Comparison of ENCODE assay signal across 1 cellular context in the genomic region with DNA sequence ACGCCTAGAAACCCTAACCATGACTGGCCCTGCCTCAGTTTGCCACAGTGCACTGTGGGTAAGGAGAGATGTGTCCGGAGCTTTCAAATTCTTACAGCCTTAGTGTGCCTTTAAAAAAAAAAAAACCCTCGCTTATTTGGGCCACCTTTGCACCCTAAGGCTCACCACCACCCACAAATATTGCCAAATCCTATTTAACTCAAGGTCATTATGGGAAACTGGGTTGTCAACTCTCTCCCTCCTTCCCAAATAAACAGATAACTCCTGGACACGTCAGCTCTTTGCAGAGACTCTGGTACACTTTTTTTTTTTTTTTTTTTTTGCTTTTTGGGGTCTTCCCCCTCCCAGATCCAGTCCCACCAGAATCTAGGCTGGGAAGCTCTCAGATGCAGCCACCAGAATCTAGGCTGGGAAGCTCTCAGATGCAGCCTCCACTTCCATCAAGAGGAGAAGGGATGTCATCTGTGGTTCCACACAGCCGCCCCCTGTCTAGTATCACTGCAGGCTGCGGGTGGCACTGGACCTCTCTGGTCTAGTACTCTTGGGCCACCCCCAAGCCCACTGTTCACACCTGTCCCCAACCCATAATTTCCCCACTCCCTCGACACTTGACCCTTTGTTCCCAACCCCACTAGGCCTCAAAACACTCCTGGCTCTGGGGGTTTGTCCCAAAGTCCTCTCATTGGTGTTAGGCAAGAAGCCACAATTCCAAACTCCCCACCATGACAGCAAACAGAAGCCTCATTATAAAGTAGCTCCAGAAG.
TF ChIP-seq lines count a peak whose summit lies in the region.

No MANE protein-coding gene starts in this region.

TF ChIP-seq in GM23338, 12 proteins besides CTCF, POLR2A, EP300 and RAD21 (continued from another document):
- TF ChIP-seq, protein P1, sequence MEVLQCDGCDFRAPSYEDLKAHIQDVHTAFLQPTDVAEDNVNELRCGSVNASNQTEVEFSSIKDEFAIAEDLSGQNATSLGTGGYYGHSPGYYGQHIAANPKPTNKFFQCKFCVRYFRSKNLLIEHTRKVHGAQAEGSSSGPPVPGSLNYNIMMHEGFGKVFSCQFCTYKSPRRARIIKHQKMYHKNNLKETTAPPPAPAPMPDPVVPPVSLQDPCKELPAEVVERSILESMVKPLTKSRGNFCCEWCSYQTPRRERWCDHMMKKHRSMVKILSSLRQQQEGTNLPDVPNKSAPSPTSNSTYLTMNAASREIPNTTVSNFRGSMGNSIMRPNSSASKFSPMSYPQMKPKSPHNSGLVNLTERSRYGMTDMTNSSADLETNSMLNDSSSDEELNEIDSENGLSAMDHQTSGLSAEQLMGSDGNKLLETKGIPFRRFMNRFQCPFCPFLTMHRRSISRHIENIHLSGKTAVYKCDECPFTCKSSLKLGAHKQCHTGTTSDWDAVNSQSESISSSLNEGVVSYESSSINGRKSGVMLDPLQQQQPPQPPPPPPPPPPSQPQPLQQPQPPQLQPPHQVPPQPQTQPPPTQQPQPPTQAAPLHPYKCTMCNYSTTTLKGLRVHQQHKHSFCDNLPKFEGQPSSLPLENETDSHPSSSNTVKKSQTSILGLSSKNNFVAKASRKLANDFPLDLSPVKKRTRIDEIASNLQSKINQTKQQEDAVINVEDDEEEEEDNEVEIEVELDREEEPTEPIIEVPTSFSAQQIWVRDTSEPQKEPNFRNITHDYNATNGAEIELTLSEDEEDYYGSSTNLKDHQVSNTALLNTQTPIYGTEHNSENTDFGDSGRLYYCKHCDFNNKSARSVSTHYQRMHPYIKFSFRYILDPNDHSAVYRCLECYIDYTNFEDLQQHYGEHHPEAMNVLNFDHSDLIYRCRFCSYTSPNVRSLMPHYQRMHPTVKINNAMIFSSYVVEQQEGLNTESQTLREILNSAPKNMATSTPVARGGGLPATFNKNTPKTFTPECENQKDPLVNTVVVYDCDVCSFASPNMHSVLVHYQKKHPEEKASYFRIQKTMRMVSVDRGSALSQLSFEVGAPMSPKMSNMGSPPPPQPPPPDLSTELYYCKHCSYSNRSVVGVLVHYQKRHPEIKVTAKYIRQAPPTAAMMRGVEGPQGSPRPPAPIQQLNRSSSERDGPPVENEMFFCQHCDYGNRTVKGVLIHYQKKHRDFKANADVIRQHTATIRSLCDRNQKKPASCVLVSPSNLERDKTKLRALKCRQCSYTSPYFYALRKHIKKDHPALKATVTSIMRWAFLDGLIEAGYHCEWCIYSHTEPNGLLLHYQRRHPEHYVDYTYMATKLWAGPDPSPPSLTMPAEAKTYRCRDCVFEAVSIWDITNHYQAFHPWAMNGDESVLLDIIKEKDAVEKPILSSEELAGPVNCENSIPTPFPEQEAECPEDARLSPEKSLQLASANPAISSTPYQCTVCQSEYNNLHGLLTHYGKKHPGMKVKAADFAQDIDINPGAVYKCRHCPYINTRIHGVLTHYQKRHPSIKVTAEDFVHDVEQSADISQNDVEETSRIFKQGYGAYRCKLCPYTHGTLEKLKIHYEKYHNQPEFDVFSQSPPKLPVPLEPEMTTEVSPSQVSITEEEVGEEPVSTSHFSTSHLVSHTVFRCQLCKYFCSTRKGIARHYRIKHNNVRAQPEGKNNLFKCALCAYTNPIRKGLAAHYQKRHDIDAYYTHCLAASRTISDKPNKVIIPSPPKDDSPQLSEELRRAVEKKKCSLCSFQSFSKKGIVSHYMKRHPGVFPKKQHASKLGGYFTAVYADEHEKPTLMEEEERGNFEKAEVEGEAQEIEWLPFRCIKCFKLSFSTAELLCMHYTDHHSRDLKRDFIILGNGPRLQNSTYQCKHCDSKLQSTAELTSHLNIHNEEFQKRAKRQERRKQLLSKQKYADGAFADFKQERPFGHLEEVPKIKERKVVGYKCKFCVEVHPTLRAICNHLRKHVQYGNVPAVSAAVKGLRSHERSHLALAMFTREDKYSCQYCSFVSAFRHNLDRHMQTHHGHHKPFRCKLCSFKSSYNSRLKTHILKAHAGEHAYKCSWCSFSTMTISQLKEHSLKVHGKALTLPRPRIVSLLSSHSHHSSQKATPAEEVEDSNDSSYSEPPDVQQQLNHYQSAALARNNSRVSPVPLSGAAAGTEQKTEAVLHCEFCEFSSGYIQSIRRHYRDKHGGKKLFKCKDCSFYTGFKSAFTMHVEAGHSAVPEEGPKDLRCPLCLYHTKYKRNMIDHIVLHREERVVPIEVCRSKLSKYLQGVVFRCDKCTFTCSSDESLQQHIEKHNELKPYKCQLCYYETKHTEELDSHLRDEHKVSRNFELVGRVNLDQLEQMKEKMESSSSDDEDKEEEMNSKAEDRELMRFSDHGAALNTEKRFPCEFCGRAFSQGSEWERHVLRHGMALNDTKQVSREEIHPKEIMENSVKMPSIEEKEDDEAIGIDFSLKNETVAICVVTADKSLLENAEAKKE (CRISPR knock-in tag; IDR thresholded peaks at IDR 0.05): no peak
- TF ChIP-seq REST (IDR thresholded peaks at IDR 0.05; ENCODE audit: unreplicated experiment) (no peak), EZH2phosphoT487 (IDR thresholded peaks at IDR 0.05; ENCODE audit: unreplicated experiment) (no peak)
